ENCODE assay signal across 8 cellular contexts in the genomic region with DNA sequence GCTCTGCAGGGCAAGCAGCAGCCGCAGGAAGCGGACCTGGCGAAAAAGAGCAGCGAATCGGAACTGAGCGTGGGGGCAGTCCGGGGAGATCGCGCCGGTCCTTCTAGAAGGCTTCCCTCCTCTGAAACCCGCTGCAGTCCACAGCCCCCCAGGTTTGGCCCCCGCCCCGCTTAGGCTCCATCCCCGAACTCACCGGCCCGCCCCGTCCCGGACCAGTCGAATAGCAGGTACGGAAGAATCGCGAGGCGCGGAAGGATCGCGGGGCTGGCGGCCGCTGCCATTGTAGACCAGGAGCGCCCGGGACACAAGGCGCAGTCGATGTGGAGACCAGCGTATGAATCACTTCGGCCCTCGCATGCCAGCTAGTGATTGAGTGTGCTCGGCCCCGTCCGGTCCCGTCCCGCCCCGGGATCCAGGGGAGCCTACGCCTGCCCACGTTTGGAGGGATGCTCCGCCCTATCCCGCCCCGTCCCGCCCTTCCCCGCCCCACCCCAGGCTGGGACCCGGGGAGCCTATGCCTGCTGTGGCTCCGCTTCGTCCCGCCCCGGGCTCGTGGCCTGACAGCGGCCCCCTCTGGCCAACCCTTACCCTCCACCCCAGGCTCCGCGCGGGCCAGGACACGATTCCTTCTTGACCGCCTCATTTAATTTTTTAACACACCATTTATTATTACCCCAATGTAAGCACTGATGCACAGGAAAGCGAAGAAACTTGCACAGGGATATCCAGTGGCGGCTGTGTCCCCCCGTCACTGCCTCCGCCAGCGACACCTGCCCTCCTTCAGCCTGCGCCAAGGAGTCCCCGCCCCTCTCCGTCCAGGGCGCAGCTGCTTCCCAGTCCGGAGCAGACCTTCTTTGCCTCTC. TPM values are rescaled to one million over a fixed set of nuclear protein-coding genes. Genes with fewer than 3 reads are reported as not detected.
DNase-seq lines count a peak whose midpoint lies in the region; ATAC-seq and TF ChIP-seq lines count a peak whose summit lies in the region.

A gene (minus strand): TSS at position 336 of the 863 bp plus-strand sequence. CDS start 55 bp downstream, at position 281.

- H3K27ac ChIP-seq in ACC112 (ENCODE audit: low read depth, low read length) (no peak within 1 kb of the TSS), PC-9 (no peak within 1 kb of the TSS)
- H3K27ac ChIP-seq in naive thymus-derived CD4-positive, alpha-beta T cell (ENCODE audit: low read depth, low read length): no peak within 1 kb of the TSS

- intact Hi-C loops in PC-9 (cut with micrococcal nuclease; ENCODE audit: unreplicated experiment): loop anchor here (2.0 kb wide), 2 partner anchors 44 to 52 kb away; a partner anchor contains a TSS
- intact Hi-C loops in activated T-helper 1 cell treated with anti-CD3 and anti-CD28 coated beads, Interleukin-12 subunit alpha, Interleukin-12 subunit beta, Interleukin-2, Interleukin-4 antibody, amounts not matched to agents 30 ng/mL and 10 ng/mL and 1 ng/mL, durations not matched to agents 14 hours and 24 hours and 36 hours (cut with micrococcal nuclease): loop anchor here (2.0 to 5.0 kb wide), 2 partner anchors 62 to 134 kb away; no protein-coding TSS in a partner anchor
- intact Hi-C loops in naive thymus-derived CD4-positive, alpha-beta T cell (cut with micrococcal nuclease): loop anchor here (1.0 to 5.0 kb wide), 8 partner anchors 52 to 502 kb away; a partner anchor contains a TSS

- no peaks in the 10 kb centered on the region for H3K27me3 ChIP-seq in ACC112 (ENCODE audit: insufficient read depth, low read length)
- no peaks in the 10 kb centered on the region for H3K27me3 ChIP-seq in PC-9 (ENCODE audit: insufficient read depth, low read depth)
- H3K27me3 ChIP-seq in naive thymus-derived CD4-positive, alpha-beta T cell (ENCODE audit: control insufficient read depth in 2 of 2, insufficient read depth in 2 of 2, low read length in 2 of 2): no peaks in the 10 kb centered on the region

- no peaks in the 10 kb centered on the region for H3K9me3 ChIP-seq in PC-9 (ENCODE audit: insufficient read depth, low read depth)
- no peaks in the 10 kb centered on the region for H3K9me3 ChIP-seq in naive thymus-derived CD4-positive, alpha-beta T cell (ENCODE audit: control insufficient read depth in 2 of 3, low read length in 3 of 3)

- no peaks in the 10 kb centered on the region for H3K36me3 Mint-ChIP-seq in activated T-helper 1 cell treated with anti-CD3 and anti-CD28 coated beads, Interleukin-12 subunit alpha, Interleukin-12 subunit beta, Interleukin-2, Interleukin-4 antibody, amounts not matched to agents 30 ng/mL and 10 ng/mL and 1 ng/mL, durations not matched to agents 14 hours and 24 hours and 36 hours (ENCODE audit: low read depth)
- H3K36me3 Mint-ChIP-seq in naive thymus-derived CD4-positive, alpha-beta T cell: peaks cover 0 to 13% (median 0%) of the 10 kb centered on the region in 5 donors

- TF ChIP-seq CTCF in PC-9 (conservative IDR thresholded peaks at IDR 0.05): peak; percentile 56

- H3K4me3 ChIP-seq in ACC112 (ENCODE audit: low read depth, low read length): peak within 1 kb of the TSS; percentile 89
- H3K4me3 ChIP-seq in PC-9: peak within 1 kb of the TSS; percentile 74
- peak within 1 kb of the TSS; percentile 77 for H3K4me3 ChIP-seq in naive thymus-derived CD4-positive, alpha-beta T cell (ENCODE audit: low read length)

- no peaks in the 10 kb centered on the region for H3K79me2 ChIP-seq in ACC112 (ENCODE audit: control insufficient read depth, insufficient read depth, low read length, unreplicated experiment)
- H3K79me2 ChIP-seq in PC-9 (ENCODE audit: low read depth): no peaks in the 10 kb centered on the region

- peak; percentile 82 to 84 for DNase-seq in PC-9
- DNase-seq in activated T-helper 1 cell treated with anti-CD3 and anti-CD28 coated beads, Interleukin-12 subunit alpha, Interleukin-12 subunit beta, Interleukin-2, Interleukin-4 antibody, amounts not matched to agents 30 ng/mL and 10 ng/mL and 1 ng/mL, durations not matched to agents 14 hours and 24 hours and 36 hours (ENCODE audit: low spot score): peak; percentile 55
- peak; percentile 96 for DNase-seq in fibroblast of gingiva (ENCODE audit: low read depth)
- DNase-seq in naive thymus-derived CD4-positive, alpha-beta T cell: peak; percentile 24 to 75 (median 35)
- DNase-seq in stimulated activated CD8-positive, alpha-beta memory T cell treated with anti-CD3 and anti-CD28 coated beads, Interleukin-7, amount 100 ng/mL, for 4 hours (ENCODE audit: low read depth in 2 of 2): peak; percentile 26 to 60

- no peaks in the 10 kb centered on the region for H3K9me2 ChIP-seq in PC-9 (ENCODE audit: insufficient read depth)

- BruUV-seq in PC-9 (replicated peaks; lab: Mats Ljungman, UMichigan): no TSS peak

- peaks cover 16% of the 10 kb centered on the region for H3K4me1 Mint-ChIP-seq in activated T-helper 1 cell treated with anti-CD3 and anti-CD28 coated beads, Interleukin-12 subunit alpha, Interleukin-12 subunit beta, Interleukin-2, Interleukin-4 antibody, amounts not matched to agents 30 ng/mL and 10 ng/mL and 1 ng/mL, durations not matched to agents 14 hours and 24 hours and 36 hours (ENCODE audit: low read depth)
- peaks cover 10 to 22% (median 14%) of the 10 kb centered on the region in 7 donors for H3K4me1 Mint-ChIP-seq in naive thymus-derived CD4-positive, alpha-beta T cell

- POLR2A ChIA-PET in PC-9 (lab: Charles Lee; ENCODE audit: unreplicated experiment): interaction anchor here (1.0 kb wide), 1 partner anchor 52 kb away, joined by 6 read pairs; no protein-coding TSS in a partner anchor
- POLR2A ChIA-PET in naive thymus-derived CD4-positive, alpha-beta T cell (lab: Charles Lee): no interaction called here

- H3F3A ChIP-seq in PC-9 (ENCODE audit: insufficient read depth, low read depth): peaks cover 25% of the 10 kb centered on the region; the same call in 1 of the 2 replicates

- H3K36me3 ChIP-seq in ACC112 (ENCODE audit: insufficient read depth, low read length): no peaks in the 10 kb centered on the region
- H3K36me3 ChIP-seq in PC-9 (ENCODE audit: low read depth): no peaks in the 10 kb centered on the region
- H3K36me3 ChIP-seq in naive thymus-derived CD4-positive, alpha-beta T cell (ENCODE audit: control insufficient read depth in 2 of 3, insufficient read depth in 3 of 3, low read length in 3 of 3): no peaks in the 10 kb centered on the region

- H3K27me3 Mint-ChIP-seq in activated T-helper 1 cell treated with anti-CD3 and anti-CD28 coated beads, Interleukin-12 subunit alpha, Interleukin-12 subunit beta, Interleukin-2, Interleukin-4 antibody, amounts not matched to agents 30 ng/mL and 10 ng/mL and 1 ng/mL, durations not matched to agents 14 hours and 24 hours and 36 hours (ENCODE audit: insufficient read depth): peaks cover 23% of the 10 kb centered on the region
- H3K27me3 Mint-ChIP-seq in naive thymus-derived CD4-positive, alpha-beta T cell: peaks cover 4 to 35% (median 12%) of the 10 kb centered on the region in 5 donors

- peak within 1 kb of the TSS; percentile 83 for H3K4me2 ChIP-seq in PC-9

- H4K20me1 ChIP-seq in PC-9 (ENCODE audit: insufficient read depth): no peaks in the 10 kb centered on the region

- no peaks in the 10 kb centered on the region for H3K9me3 Mint-ChIP-seq in activated T-helper 1 cell treated with anti-CD3 and anti-CD28 coated beads, Interleukin-12 subunit alpha, Interleukin-12 subunit beta, Interleukin-2, Interleukin-4 antibody, amounts not matched to agents 30 ng/mL and 10 ng/mL and 1 ng/mL, durations not matched to agents 14 hours and 24 hours and 36 hours
- no peaks in the 10 kb centered on the region for H3K9me3 Mint-ChIP-seq in naive thymus-derived CD4-positive, alpha-beta T cell

- peak within 1 kb of the TSS; percentile 83 for H3K4me3 Mint-ChIP-seq in activated T-helper 1 cell treated with anti-CD3 and anti-CD28 coated beads, Interleukin-12 subunit alpha, Interleukin-12 subunit beta, Interleukin-2, Interleukin-4 antibody, amounts not matched to agents 30 ng/mL and 10 ng/mL and 1 ng/mL, durations not matched to agents 14 hours and 24 hours and 36 hours
- H3K4me3 Mint-ChIP-seq in naive thymus-derived CD4-positive, alpha-beta T cell: peak within 1 kb of the TSS; percentile 80 to 95 (median 90)

- CTCF ChIA-PET in PC-9 (lab: Charles Lee): interaction anchor here (0.5 to 0.6 kb wide), 2 partner anchors 14 to 532 kb away, joined by 8 to 12 read pairs; no protein-coding TSS in a partner anchor
- CTCF ChIA-PET in naive thymus-derived CD4-positive, alpha-beta T cell (lab: Charles Lee): no interaction called here

- no peak within 1 kb of the TSS for H3K27ac Mint-ChIP-seq in activated T-helper 1 cell treated with anti-CD3 and anti-CD28 coated beads, Interleukin-12 subunit alpha, Interleukin-12 subunit beta, Interleukin-2, Interleukin-4 antibody, amounts not matched to agents 30 ng/mL and 10 ng/mL and 1 ng/mL, durations not matched to agents 14 hours and 24 hours and 36 hours
- H3K27ac Mint-ChIP-seq in naive thymus-derived CD4-positive, alpha-beta T cell: peak within 1 kb of the TSS in 4 of 9 donors; percentile 49 to 82 (median 72)

- peaks cover 13% of the 10 kb centered on the region for H3K4me1 ChIP-seq in ACC112 (ENCODE audit: control insufficient read depth, insufficient read depth, low read length, unreplicated experiment)
- H3K4me1 ChIP-seq in PC-9 (replicated peaks; ENCODE audit: insufficient read depth): peaks cover 24% of the 10 kb centered on the region
- peaks cover 0 to 5% of the 10 kb centered on the region in 2 donors for H3K4me1 ChIP-seq in naive thymus-derived CD4-positive, alpha-beta T cell (ENCODE audit: control insufficient read depth in 2 of 2, insufficient read depth in 2 of 2, low read length in 2 of 2)

- ATAC-seq in GM18867 (IDR thresholded peaks at IDR 0.05; ENCODE audit: unreplicated experiment) (peak; percentile 68), HG03432 (IDR thresholded peaks at IDR 0.05; ENCODE audit: unreplicated experiment) (peak; percentile 72)
- peak; percentile 83 for ATAC-seq in naive thymus-derived CD4-positive, alpha-beta T cell

- H2AFZ ChIP-seq in ACC112 (ENCODE audit: low read length, unreplicated experiment) (peak within 1 kb of the TSS; percentile 97), PC-9 (peak within 1 kb of the TSS; percentile 98)

RNA-seq across cellular contexts. Expression of the gene that starts here (rescaled TPM):
- total RNA-seq in PC-9 (2021): 3.8 and 4.2 TPM in 2 replicates
- 0.56 TPM in 1 of 2 replicates, not detected in the other for total RNA-seq in activated T-helper 1 cell treated with anti-CD3 and anti-CD28 coated beads, Interleukin-12 subunit alpha, Interleukin-12 subunit beta, Interleukin-2, Interleukin-4 antibody, amounts not matched to agents 30 ng/mL and 10 ng/mL and 1 ng/mL, durations not matched to agents 14 hours and 24 hours and 36 hours
- total RNA-seq in naive thymus-derived CD4-positive, alpha-beta T cell: 1 to 10 TPM in 1 of 5 experiments, under 1 TPM in 1, not detected in 3; 0.42 to 1.5 TPM
- polyA plus RNA-seq in naive thymus-derived CD4-positive, alpha-beta T cell: under 1 TPM; 0.27 to 0.36 TPM

Comparison
In these comparisons a context has a peak if more than half of its experiments do, and no peak if none do; other contexts are left out.
1. Peak in DNase-seq in activated T-helper 1 cell treated with anti-CD3 and anti-CD28 coated beads, Interleukin-12 subunit alpha, Interleukin-12 subunit beta, Interleukin-2, Interleukin-4 antibody, amounts not matched to agents 30 ng/mL and 10 ng/mL and 1 ng/mL, durations not matched to agents 14 hours and 24 hours and 36 hours; RNA of the gene not detected or under 1 TPM.
2. DNase-seq: peak in every context shown above with its lines; median percentile 96 in fibroblast of gingiva; 83 in PC-9; 55 in activated T-helper 1 cell treated with anti-CD3 and anti-CD28 coated beads, Interleukin-12 subunit alpha, Interleukin-12 subunit beta, Interleukin-2, Interleukin-4 antibody, amounts not matched to agents 30 ng/mL and 10 ng/mL and 1 ng/mL, durations not matched to agents 14 hours and 24 hours and 36 hours; 43 in stimulated activated CD8-positive, alpha-beta memory T cell treated with anti-CD3 and anti-CD28 coated beads, Interleukin-7, amount 100 ng/mL, for 4 hours; 35 in naive thymus-derived CD4-positive, alpha-beta T cell.